26 cellular contexts compared by ENCODE assay signal in the genomic region with DNA sequence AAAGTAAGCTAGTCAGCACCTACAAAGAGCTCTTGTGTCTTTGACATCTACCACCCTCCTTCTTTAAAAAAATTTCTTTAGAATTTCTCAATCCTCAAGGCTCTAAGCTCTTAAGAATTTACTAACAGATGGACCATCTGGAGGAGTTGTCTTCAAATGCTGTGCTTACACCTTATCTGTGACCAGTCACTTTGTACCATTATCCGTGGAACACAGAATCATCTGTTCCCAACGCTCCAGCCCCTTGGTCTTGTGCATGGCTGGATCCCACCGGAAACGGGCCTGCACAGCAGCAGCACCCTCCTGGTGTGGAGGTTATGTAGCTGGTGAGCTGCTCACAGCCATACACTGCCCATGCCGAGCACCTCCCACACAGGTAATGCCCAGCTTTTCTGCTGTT.
"Had no signal": no experiment of that assay in that cellular context is flagged by ENCODE, and none has a peak within 500 bp of the region (broad histone marks: within the 10 kb centered on the region; RNA-seq: fewer than 3 reads in every experiment).

No MANE protein-coding gene starts in this region.

- H3K9me3 ChIP-seq: ovary, psoas muscle, right lobe of liver, sigmoid colon, stomach, thoracic aorta, thyroid gland, tibial nerve, upper lobe of left lung, vagina had no signal

- H3K4me2 ChIP-seq: neural progenitor cell had no signal

- H3K27me3 ChIP-seq: neural progenitor cell, ovary, right lobe of liver, sigmoid colon, stomach, thyroid gland, tibial nerve, upper lobe of left lung, vagina had no signal

- FAIRE-seq: small intestine, urothelium cell line had no signal

- H3K27ac ChIP-seq: neural progenitor cell, ovary, parathyroid adenoma, psoas muscle, right lobe of liver, sigmoid colon, stomach, thoracic aorta, thyroid gland, tibial nerve, upper lobe of left lung, vagina had no signal

- ATAC-seq: natural killer cell; psoas muscle; right cardiac atrium; right lobe of liver; stimulated activated effector memory CD8-positive, alpha-beta T cell treated with anti-CD3 and anti-CD28 coated beads, Interleukin-12 subunit alpha, Interleukin-12 subunit beta, amount 100 ng/mL, for 72 hours; stimulated activated naive B cell treated with anti-CD40 and anti-IgM and Interleukin-4, amounts not matched to agents 10 μg/mL and 1 μg/mL and 100 μg/mL, for 72 hours had no signal

- H3K4me3 ChIP-seq: neural progenitor cell, ovary, psoas muscle, right lobe of liver, sigmoid colon, stomach, thoracic aorta, thyroid gland, tibial nerve, upper lobe of left lung, vagina had no signal

- H3K4me1 ChIP-seq: neural progenitor cell, psoas muscle, right lobe of liver, thyroid gland, tibial nerve, upper lobe of left lung, vagina had no signal

- H3K36me3 ChIP-seq: neural progenitor cell, ovary, right lobe of liver, sigmoid colon, stomach, thoracic aorta, thyroid gland, tibial nerve, upper lobe of left lung, vagina had no signal

- H3K79me2 ChIP-seq: parathyroid adenoma had no signal

- DNase-seq: natural killer cell; occipital lobe; ovary; posterior cingulate gyrus; psoas muscle; right lobe of liver; sigmoid colon; small intestine; stimulated activated CD4-positive, alpha-beta T cell treated with anti-CD3 and anti-CD28 coated beads, Interleukin-15, amount 100 ng/mL, for 24 hours; stimulated activated CD4-positive, alpha-beta T cell treated with anti-CD3 and anti-CD28 coated beads, Interleukin-2, amount 100 ng/mL, for 24 hours; stimulated activated CD4-positive, alpha-beta T cell treated with anti-CD3 and anti-CD28 coated beads, Interleukin-2, amount 100 ng/mL, for 48 hours; stimulated activated CD4-positive, alpha-beta T cell treated with anti-CD3 and anti-CD28 coated beads, Interleukin-4, amount 100 ng/mL, for 24 hours; stimulated activated naive B cell treated with anti-CD40 and anti-IgM and Interleukin-4, amounts not matched to agents 10 μg/mL and 1 μg/mL and 100 μg/mL, for 72 hours; stimulated activated naive CD4-positive, alpha-beta T cell treated with Interleukin-2 at 50 U/mL for 16 hours; stomach; thyroid gland; trophoblast cell had no signal

- H2AFZ ChIP-seq: neural progenitor cell, parathyroid adenoma had no signal

- H3K9ac ChIP-seq: neural progenitor cell, parathyroid adenoma had no signal
